ENCODE assay signal across 9 cellular contexts in the genomic region with DNA sequence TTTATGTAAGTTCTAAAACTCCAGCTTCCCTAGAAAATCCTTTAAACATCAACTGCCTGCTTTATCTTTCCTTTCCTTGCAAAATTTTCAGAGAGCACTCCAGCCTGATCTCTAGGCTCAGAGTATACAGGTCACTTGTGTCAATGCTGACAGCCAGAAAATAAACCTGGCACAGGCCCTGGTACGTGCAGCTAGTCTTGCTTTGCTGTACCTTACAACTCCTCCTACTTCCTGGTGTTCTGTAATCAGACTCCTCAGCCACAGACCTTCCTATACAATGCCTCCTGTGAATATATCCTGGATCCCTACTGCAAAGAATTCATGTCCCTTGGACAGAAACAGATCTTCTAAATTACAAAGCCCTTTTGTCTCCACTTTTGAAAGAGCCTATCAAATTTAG. TPM values are rescaled to one million over a fixed set of nuclear protein-coding genes. Genes with fewer than 3 reads are reported as not detected.
DNase-seq lines count a peak whose midpoint lies in the region; ATAC-seq and TF ChIP-seq lines count a peak whose summit lies in the region.
"Had no signal": no experiment of that assay in that cellular context is flagged by ENCODE, and none has a peak within 500 bp of the region (broad histone marks: within the 10 kb centered on the region; RNA-seq: fewer than 3 reads in every experiment).

No MANE protein-coding gene starts in this region.

- H3K4me3 ChIP-seq in SJCRH30 (no peak overlapping the region), suprapubic skin (no peak overlapping the region)
- H3K4me3 ChIP-seq: thoracic aorta had no signal

- H3K4me1 ChIP-seq in SJCRH30 (peaks cover 9% of the 10 kb centered on the region; the same call in 1 of the 2 replicates), suprapubic skin (peaks cover 17% of the 10 kb centered on the region)

- peak; percentile 30 for ATAC-seq in GM18858 (IDR thresholded peaks at IDR 0.05; ENCODE audit: unreplicated experiment)
- ATAC-seq in HG03342 (IDR thresholded peaks at IDR 0.05; ENCODE audit: unreplicated experiment), result peak; percentile 27
- ATAC-seq in esophagus mucosa, result peak; percentile 95
- no peak for ATAC-seq in HG03439 (IDR thresholded peaks at IDR 0.05; ENCODE audit: unreplicated experiment)

- H3K9me3 ChIP-seq in SJCRH30 (replicated peaks) (no peaks in the 10 kb centered on the region), suprapubic skin (no peaks in the 10 kb centered on the region)
- H3K9me3 ChIP-seq: thoracic aorta had no signal

- H3K27ac ChIP-seq in SJCRH30 (no peak overlapping the region), suprapubic skin (peak overlapping the region; percentile 57)
- H3K27ac ChIP-seq: thoracic aorta had no signal

- TF ChIP-seq CTCF in suprapubic skin (IDR thresholded peaks at IDR 0.05), result no peak

- TF ChIP-seq POLR2A in suprapubic skin (IDR thresholded peaks at IDR 0.05), result no peak

- H3K27me3 ChIP-seq in SJCRH30 (no peaks in the 10 kb centered on the region), suprapubic skin (no peaks in the 10 kb centered on the region)

- DNase-seq in SJCRH30 (peak; percentile 14 to 63), suprapubic skin (ENCODE audit: low spot score in 2 of 2) (no peak), NCI-H187 treated with DMSO at 0.1 percent for 48 hours (lab: John Stamatoyannopoulos, UW) (no peak)

- WGBS in suprapubic skin, result 10% methylated on average over 1 of the region's 1 CpG

- TF ChIP-seq EP300 in suprapubic skin (IDR thresholded peaks at IDR 0.05), result no peak

- H3K36me3 ChIP-seq in SJCRH30 (no peaks in the 10 kb centered on the region), suprapubic skin (no peaks in the 10 kb centered on the region)
- H3K36me3 ChIP-seq: thoracic aorta had no signal

RNA-seq across cellular contexts. Expression of gene TMEM123, which starts 24.2 kb away (rescaled TPM):
- 164 and 188 TPM in 2 replicates for total RNA-seq in SJCRH30 (2014; rRNA removed; shearing (Covaris generic))
- 131 TPM for total RNA-seq in esophagus mucosa
- total RNA-seq in suprapubic skin, result 100 to 1,000 TPM; 161 to 212 (median 197) TPM

RNA-seq across cellular contexts. Expression of gene MMP7, which starts 53.7 kb away (rescaled TPM):
- not detected in 2 replicates for total RNA-seq in SJCRH30 (2014; rRNA removed; shearing (Covaris generic))
- 23.7 TPM for total RNA-seq in esophagus mucosa
- 100 to 1,000 TPM in 1 of 4 donors, 10 to 100 TPM in 3; 29.9 to 155 (median 81.8) TPM for total RNA-seq in suprapubic skin
- total RNA-seq: RPMI7951, thoracic aorta had no signal

Comparison
In these comparisons a context has a peak if more than half of its experiments do, and no peak if none do; other contexts are left out.
1. DNase-seq: peak in SJCRH30 (2 of 2); none in suprapubic skin (0 of 2) and NCI-H187 treated with DMSO at 0.1 percent for 48 hours (single experiment).
2. RNA of gene MMP7, which starts 53.7 kb away (total RNA-seq): 29.9 to 155 TPM in suprapubic skin and 23.7 TPM in esophagus mucosa (single experiment); not detected in SJCRH30; every median in the first group is over 10 times any median in the second.